ENCODE assay signal across 19 cellular contexts in genomic region chr6:101847690-101848089, GRCh38.
"Had no signal": no experiment of that assay in that cellular context is flagged by ENCODE, and none has a peak within 500 bp of the region (broad histone marks: within the 10 kb centered on the region; RNA-seq: fewer than 3 reads in every experiment).

No MANE protein-coding gene starts in this region.

- H3K27ac Mint-ChIP-seq: activated naive CD8-positive, alpha-beta T cell treated with anti-CD3 and anti-CD28 coated beads for 36 hours; naive thymus-derived CD4-positive, alpha-beta T cell had no signal

- H3K4me3 Mint-ChIP-seq: activated naive CD8-positive, alpha-beta T cell treated with anti-CD3 and anti-CD28 coated beads for 36 hours; naive thymus-derived CD4-positive, alpha-beta T cell had no signal

- ATAC-seq: foreskin keratinocyte; left lobe of liver; naive thymus-derived CD4-positive, alpha-beta T cell; pancreas; right lobe of liver had no signal

- H2AFZ ChIP-seq: hepatocyte had no signal

- H3K4me2 ChIP-seq: hepatocyte had no signal

- H3K27me3 Mint-ChIP-seq: activated naive CD8-positive, alpha-beta T cell treated with anti-CD3 and anti-CD28 coated beads for 36 hours; naive thymus-derived CD4-positive, alpha-beta T cell had no signal

- H3K4me1 Mint-ChIP-seq: activated naive CD8-positive, alpha-beta T cell treated with anti-CD3 and anti-CD28 coated beads for 36 hours; naive thymus-derived CD4-positive, alpha-beta T cell had no signal

- H3K4me3 ChIP-seq: cardiac muscle cell, hepatocyte, pancreas, right lobe of liver, stomach, vagina had no signal

- H3K27ac ChIP-seq: cardiac muscle cell, foreskin keratinocyte, hepatocyte, pancreas, right lobe of liver, stomach, vagina had no signal

- H3K27me3 ChIP-seq: cardiac muscle cell, foreskin keratinocyte, hepatocyte, pancreas, right lobe of liver, stomach, vagina had no signal

- DNase-seq: activated naive CD4-positive, alpha-beta T cell; activated naive CD8-positive, alpha-beta T cell treated with anti-CD3 and anti-CD28 coated beads for 36 hours; amniotic stem cell; dermis blood vessel endothelial cell; effector memory CD4-positive, alpha-beta T cell; foreskin keratinocyte; naive thymus-derived CD4-positive, alpha-beta T cell; pancreas; right lobe of liver; small intestine; stimulated activated CD4-positive, alpha-beta T cell treated with anti-CD3 and anti-CD28 coated beads, Interleukin-15, amount 100 ng/mL, for 24 hours; stimulated activated CD4-positive, alpha-beta T cell treated with anti-CD3 and anti-CD28 coated beads, Interleukin-2, amount 100 ng/mL, for 48 hours; stomach; T1000; trophoblast cell had no signal

- H3K36me3 Mint-ChIP-seq: activated naive CD8-positive, alpha-beta T cell treated with anti-CD3 and anti-CD28 coated beads for 36 hours; naive thymus-derived CD4-positive, alpha-beta T cell had no signal

- H3K4me1 ChIP-seq: foreskin keratinocyte, pancreas, right lobe of liver, stomach, vagina had no signal

- H3K36me3 ChIP-seq: cardiac muscle cell, pancreas, right lobe of liver, stomach, vagina had no signal

- H3K9me3 ChIP-seq: pancreas, right lobe of liver, stomach, vagina had no signal
